1 cellular context compared by ENCODE assay signal in the genomic region with DNA sequence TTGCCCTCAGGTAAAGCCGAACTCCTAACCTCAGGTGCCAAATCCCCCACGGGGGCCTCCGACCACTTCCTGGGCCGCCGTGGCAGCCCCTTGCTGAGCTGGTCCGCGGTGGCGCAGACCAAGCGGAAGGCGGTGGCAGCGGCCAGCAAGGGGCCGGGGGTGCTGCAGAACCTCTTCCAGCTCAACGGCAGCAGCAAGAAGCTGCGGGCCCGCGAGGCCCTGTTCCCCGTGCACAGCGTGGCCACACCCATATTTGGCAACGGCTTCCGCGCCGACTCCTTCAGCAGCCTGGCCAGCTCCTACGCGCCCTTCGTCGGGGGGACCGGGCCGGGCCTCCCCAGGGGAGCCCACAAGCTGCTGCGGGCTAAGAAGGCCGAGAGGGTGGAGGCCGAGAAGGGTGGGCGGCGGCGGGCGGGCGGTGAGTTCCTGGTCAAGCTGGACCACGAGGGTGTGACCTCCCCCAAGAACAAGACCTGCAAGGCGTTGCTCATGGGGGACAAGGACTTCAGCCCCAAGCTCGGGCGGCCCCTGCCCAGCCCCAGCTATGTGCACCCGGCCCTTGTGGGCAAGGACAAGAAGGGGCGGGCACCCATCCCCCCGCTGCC.
TF ChIP-seq lines count a peak whose summit lies in the region.

No MANE protein-coding gene starts in this region.

TF ChIP-seq in H1, 55 proteins besides CTCF, POLR2A, EP300 and RAD21 (continued from another document):
- TF ChIP-seq USF2 (IDR thresholded peaks at IDR 0.05; ENCODE audit: low read length) = no peak
